Comparison of ENCODE assay signal across 8 cellular contexts in genomic region chr14:60980811-60981625, GRCh38. TPM values are rescaled to one million over a fixed set of nuclear protein-coding genes. Genes with fewer than 3 reads are reported as not detected.
DNase-seq lines count a peak whose midpoint lies in the region; ATAC-seq and TF ChIP-seq lines count a peak whose summit lies in the region.

TSS of gene SLC38A6 (plus strand) at chr14:60981245. CDS start at chr14:60981278, 33 bp downstream.
TSS of gene TRMT5 (minus strand) at chr14:60981079. CDS start at chr14:60980973, 106 bp downstream.

- TF ChIP-seq CTCF in GM13977 (IDR thresholded peaks at IDR 0.05; ENCODE audit: extremely low read depth, insufficient read depth, missing control alignments) = no peak
- TF ChIP-seq CTCF in type B pancreatic cell (conservative IDR thresholded peaks at IDR 0.05) = no peak

- peaks cover 25% of the 10 kb centered on the region for H3K4me1 Mint-ChIP-seq in type B pancreatic cell (ENCODE audit: unreplicated experiment)

- intact Hi-C loops in left cardiac atrium (cut with DNase I) (loop anchor here in 1 of 2 donors (10.0 kb wide), 1 partner anchor 256 kb away; the partner anchor contains the start of gene SIX4), posterior cingulate gyrus (cut with DNase I) (loop anchor here (1.0 kb wide), 1 partner anchor 247 kb away; the partner anchor contains the start of gene MNAT1)

- no peaks in the 10 kb centered on the region for H3K27me3 Mint-ChIP-seq in type B pancreatic cell

- no peak within 1 kb of the TSS for H3K4me3 Mint-ChIP-seq in type B pancreatic cell

- no peaks in the 10 kb centered on the region for H3K9me3 Mint-ChIP-seq in type B pancreatic cell

- peaks cover 21% of the 10 kb centered on the region for H3K36me3 Mint-ChIP-seq in type B pancreatic cell

- no peak within 1 kb of the TSS for H3K27ac Mint-ChIP-seq in type B pancreatic cell

- ATAC-seq in HG02852 (IDR thresholded peaks at IDR 0.05; ENCODE audit: unreplicated experiment) = peak; percentile 79
- ATAC-seq in left cardiac atrium = peak; percentile 97 to 98

- peak; percentile 82 for DNase-seq in GM13977 (ENCODE audit: low spot score)
- peak; percentile 78 for DNase-seq in NCI-H1436 treated with DMSO at 0.1 percent for 48 hours (lab: John Stamatoyannopoulos, UW)
- DNase-seq in SW480 (ENCODE audit: low spot score) = peak; percentile 92
- peak; percentile 91 for DNase-seq in amniotic stem cell (lab: John Stamatoyannopoulos, UW)
- peak; percentile 95 for DNase-seq in left cardiac atrium
- peak; percentile 91 to 99 (median 94) for DNase-seq in posterior cingulate gyrus
- peak; percentile 94 for DNase-seq in type B pancreatic cell (ENCODE audit: extremely low spot score, unreplicated experiment)

- in situ Hi-C loops in GM13977 (cut with MboI; ENCODE audit: low pct_unique_long_range_greater_than_20kb, low sequenced_read_pairs, unreplicated experiment) = no loop called here

RNA-seq across cellular contexts. Expression of gene SLC38A6, which starts in this region (rescaled TPM):
- 1 to 10 TPM; 5.9 to 9.0 TPM for total RNA-seq in left cardiac atrium
- 9.3 and 19.1 TPM in 2 replicates for total RNA-seq in type B pancreatic cell (ENCODE audit: low replicate concordance)

RNA-seq across cellular contexts. Expression of gene TRMT5, which starts in this region (rescaled TPM):
- total RNA-seq in left cardiac atrium (1 to 10 TPM; 8.3 to 9.8 TPM), type B pancreatic cell (ENCODE audit: low replicate concordance) (15.2 and 19.8 TPM in 2 replicates)

Comparison
In these comparisons a context has a peak if more than half of its experiments do, and no peak if none do; other contexts are left out.
1. Peak in every context shown above with its lines: DNase-seq and ATAC-seq.